In the genomic region with DNA sequence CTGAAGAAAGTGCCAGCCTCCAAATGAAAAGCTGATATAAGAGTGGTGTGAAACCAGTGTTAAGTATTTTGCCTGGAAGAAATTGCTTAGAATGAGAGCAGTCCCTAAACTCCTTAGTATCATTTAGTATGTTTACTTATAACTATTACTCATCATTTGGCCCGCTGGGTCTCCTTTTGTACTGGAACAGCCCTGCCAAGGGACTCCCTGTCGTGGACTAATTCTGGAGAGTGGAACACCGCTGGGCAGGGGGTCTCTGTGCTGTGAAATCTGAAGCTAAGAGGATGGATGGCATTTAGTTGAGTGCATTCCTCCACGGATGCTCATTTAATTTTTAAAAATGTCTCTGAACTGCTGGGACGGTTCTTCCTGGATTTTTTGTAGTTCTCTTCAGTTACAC, we compare ENCODE assay signal across 18 cellular contexts.
DNase-seq lines count a peak whose midpoint lies in the region; ATAC-seq and TF ChIP-seq lines count a peak whose summit lies in the region.
"Had no signal": no experiment of that assay in that cellular context is flagged by ENCODE, and none has a peak within 500 bp of the region (broad histone marks: within the 10 kb centered on the region; RNA-seq: fewer than 3 reads in every experiment).

No MANE protein-coding gene starts in this region.

- peaks cover 31% of the 10 kb centered on the region for H3K27me3 Mint-ChIP-seq in MCF 10A (ENCODE audit: insufficient read depth, unreplicated experiment)
- H3K27me3 Mint-ChIP-seq: CD8-positive, alpha-beta memory T cell had no signal

- H3K27ac ChIP-seq in A673 (ENCODE audit: low read depth, low read length, poor library complexity, severe bottlenecking), result no peak overlapping the region
- H3K27ac ChIP-seq in left lung, result no peak overlapping the region
- H3K27ac ChIP-seq: HL-60, SJCRH30 had no signal

- H3K27me3 ChIP-seq in A673 (replicated peaks; ENCODE audit: insufficient read depth, low read depth, low read length, poor library complexity), result peaks cover 11% of the 10 kb centered on the region
- H3K27me3 ChIP-seq in MG63, result no peaks in the 10 kb centered on the region
- H3K27me3 ChIP-seq in left lung, result no peaks in the 10 kb centered on the region
- H3K27me3 ChIP-seq: SJCRH30 had no signal

- H3K4me1 ChIP-seq in A673 (ENCODE audit: insufficient read depth, low read length, poor library complexity, severe bottlenecking) (no peaks in the 10 kb centered on the region), left lung (no peaks in the 10 kb centered on the region)
- H3K4me1 ChIP-seq: SJCRH30 had no signal

- in situ Hi-C loops in GM13976 (cut with MboI; ENCODE audit: low sequenced_read_pairs, unreplicated experiment), result no loop called here

- H3K9me3 Mint-ChIP-seq in MCF 10A (ENCODE audit: unreplicated experiment), result no peaks in the 10 kb centered on the region

- H3K9me3 ChIP-seq in A673 (ENCODE audit: low read depth, low read length, poor library complexity, severe bottlenecking) (no peaks in the 10 kb centered on the region), MG63 (peaks cover 1% of the 10 kb centered on the region; the same call in 1 of the 2 replicates), left lung (peaks cover 0 to 13% of the 10 kb centered on the region in 2 donors)
- H3K9me3 ChIP-seq: SJCRH30 had no signal

- no peak overlapping the region for H3K27ac Mint-ChIP-seq in MCF 10A (ENCODE audit: low read depth, unreplicated experiment)
- H3K27ac Mint-ChIP-seq: CD8-positive, alpha-beta memory T cell had no signal

- H3K36me3 ChIP-seq in A673 (ENCODE audit: insufficient read depth, low read length, poor library complexity, severe bottlenecking) (no peaks in the 10 kb centered on the region), MG63 (no peaks in the 10 kb centered on the region), left lung (no peaks in the 10 kb centered on the region)
- H3K36me3 ChIP-seq: SJCRH30 had no signal

- intact Hi-C loops in A673 (cut with micrococcal nuclease; ENCODE audit: unreplicated experiment) (no loop called here), left lung (cut with DNase I) (no loop called here), MCF 10A (cut with micrococcal nuclease) (no loop called here)

- H3K4me3 Mint-ChIP-seq in MCF 10A (ENCODE audit: unreplicated experiment), result no peak overlapping the region
- H3K4me3 Mint-ChIP-seq: CD8-positive, alpha-beta memory T cell had no signal

- peaks cover 6% of the 10 kb centered on the region for H3K36me3 Mint-ChIP-seq in MCF 10A (ENCODE audit: insufficient read depth, unreplicated experiment)
- H3K36me3 Mint-ChIP-seq: CD8-positive, alpha-beta memory T cell had no signal

- DNase-seq in A673 (ENCODE audit: low spot score), result peak; percentile 60
- DNase-seq in MG63, result peak; percentile 45
- DNase-seq in NCI-H69 (lab: John Stamatoyannopoulos, UW), result peak; percentile 95
- no peak for DNase-seq in left lung
- DNase-seq in MCF 10A (ENCODE audit: unreplicated experiment), result no peak
- no peak for DNase-seq in GM13976 (ENCODE audit: low spot score)
- no peak for DNase-seq in middle frontal gyrus (ENCODE audit: extremely low spot score, low spot score)
- DNase-seq: 8988T; CD8-positive, alpha-beta memory T cell; DND-41; NCI-H1436 treated with DMSO at 0.1 percent for 48 hours; NCI-H2081 treated with DMSO at 0.1 percent for 48 hours; NCI-H345; NCI-H748 treated with DMSO at 0.1 percent for 48 hours; SJCRH30; T-helper 2 cell had no signal

- CTCF ChIA-PET in A673 (lab: Charles Lee) (no interaction called here), MCF 10A (lab: Yijun Ruan, JAX) (interaction anchor here (0.6 kb wide), 1 partner anchor 758 kb away, joined by 3 read pairs; no protein-coding TSS in a partner anchor)

- POLR2A ChIA-PET in A673 (lab: Charles Lee; ENCODE audit: low non-redundant PET), result no interaction called here
- POLR2A ChIA-PET in MCF 10A (lab: Yijun Ruan, JAX), result no interaction called here

- ATAC-seq in left lung (peak; percentile 33), GM19328 (IDR thresholded peaks at IDR 0.05; ENCODE audit: unreplicated experiment) (no peak)

- H3K4me1 Mint-ChIP-seq in MCF 10A (ENCODE audit: insufficient read depth, unreplicated experiment), result no peaks in the 10 kb centered on the region
- H3K4me1 Mint-ChIP-seq: CD8-positive, alpha-beta memory T cell had no signal

- TF ChIP-seq CTCF in A673 (conservative IDR thresholded peaks at IDR 0.05; ENCODE audit: low read depth, low read length), result no peak
- no peak for TF ChIP-seq CTCF in left lung (IDR thresholded peaks at IDR 0.05)
- TF ChIP-seq CTCF in MCF 10A (IDR thresholded peaks at IDR 0.05; ENCODE audit: unreplicated experiment), result no peak
- no peak for TF ChIP-seq CTCF in GM13976 (IDR thresholded peaks at IDR 0.05; ENCODE audit: borderline replicate concordance, control extremely low read depth, extremely low read depth, insufficient read depth, missing control alignments)

- BruUV-seq in A673 (replicated peaks; lab: Mats Ljungman, UMichigan) (no TSS peak), MCF 10A (replicated peaks; lab: Mats Ljungman, UMichigan) (no TSS peak)

- H3K4me3 ChIP-seq in A673 (ENCODE audit: low read depth, low read length, poor library complexity, severe bottlenecking) (no peak overlapping the region), MG63 (no peak overlapping the region), left lung (no peak overlapping the region)
- H3K4me3 ChIP-seq: SJCRH30 had no signal

Comparison
In these comparisons a context has a peak if more than half of its experiments do, and no peak if none do; other contexts are left out.
1. DNase-seq: peak in A673 (single experiment), MG63 (single experiment) and NCI-H69 (single experiment); none in left lung (0 of 2), MCF 10A (single experiment), GM13976 (single experiment) and middle frontal gyrus (single experiment).